Comparison of ENCODE assay signal across 8 cellular contexts in the genomic region with DNA sequence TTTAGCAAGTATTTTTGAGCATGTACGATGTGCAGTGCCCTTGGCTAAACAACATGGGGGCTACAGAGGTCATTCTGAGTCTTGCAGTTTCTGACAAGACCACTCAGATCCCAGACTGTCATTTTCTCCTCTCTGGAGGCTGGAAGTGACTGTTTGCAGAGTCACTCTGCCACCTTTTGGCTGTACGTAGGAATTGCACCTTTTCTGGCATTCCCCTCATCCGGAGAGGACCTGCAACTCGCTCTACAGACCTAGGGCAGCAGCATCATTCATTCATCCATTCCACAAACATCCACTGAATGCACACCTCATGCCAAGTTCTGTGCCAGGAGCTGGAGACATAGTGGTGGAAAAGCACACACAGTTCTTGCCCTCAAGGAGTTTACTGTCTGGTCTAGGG.
DNase-seq lines count a peak whose midpoint lies in the region; ATAC-seq, FAIRE-seq and TF ChIP-seq lines count a peak whose summit lies in the region.

No MANE protein-coding gene starts in this region.

- H3K36me3 Mint-ChIP-seq in HFFc6 (ENCODE audit: low read depth) = no peaks in the 10 kb centered on the region

- no peak overlapping the region for H3K4me3 Mint-ChIP-seq in HFFc6

- no peaks in the 10 kb centered on the region for H3K4me1 ChIP-seq in pancreas

- H3K27me3 Mint-ChIP-seq in HFFc6 (ENCODE audit: insufficient read depth) = no peaks in the 10 kb centered on the region

- whole genome bisulfite sequencing in pancreas, 2 donors = 7 to 9% methylated on average over 3 to 4 of the region's 4 CpGs

- DNase-seq in SIG-M5 treated with dmso at 0.1 percent for 504 hours (lab: John Stamatoyannopoulos, UW; ENCODE audit: unreplicated experiment) (peak; percentile 12), SIG-M5 (lab: John Stamatoyannopoulos, UW) (no peak), HFFc6 (no peak), NCI-H748 treated with DMSO at 0.1 percent for 48 hours (lab: John Stamatoyannopoulos, UW) (peak; percentile 35), cardiac fibroblast (ENCODE audit: low read depth in 2 of 2) (peak; percentile 1 to 29), pancreas (peak in 3 of 6 donors; percentile 3 to 25 (median 14)), posterior vena cava (ENCODE audit: low spot score) (no peak)

- no peaks in the 10 kb centered on the region for H3K36me3 ChIP-seq in pancreas

- H3K27ac Mint-ChIP-seq in HFFc6 = no peak overlapping the region

- H3K4me3 ChIP-seq in cardiac fibroblast (replicated peaks in 1 of 2; ENCODE audit: low read depth in 2 of 2, low read length in 2 of 2) (no peak overlapping the region), pancreas (no peak overlapping the region)

- no peak for FAIRE-seq in pancreas (lab: Jason Lieb, UNC)

- ATAC-seq in pancreas (peak in 3 of 4 donors; percentile 51 to 79 (median 57)), HG03045 (IDR thresholded peaks at IDR 0.05; ENCODE audit: unreplicated experiment) (no peak)

- H3K27me3 ChIP-seq in pancreas = peaks cover 0 to 9% (median 0%) of the 10 kb centered on the region in 4 donors

- H3K27ac ChIP-seq in pancreas = no peak overlapping the region

- TF ChIP-seq CTCF in HFFc6 (IDR thresholded peaks at IDR 0.05) = peak; percentile 38; the same call in 1 of the 2 replicates
- peak; percentile 36 for TF ChIP-seq CTCF in cardiac fibroblast (IDR thresholded peaks at IDR 0.05; ENCODE audit: low read depth, low read length)
- peak in 2 of 4 donors; percentile 13 to 36 for TF ChIP-seq CTCF in pancreas (IDR thresholded peaks at IDR 0.05)

- peaks cover 5% of the 10 kb centered on the region; the same call in 1 of the 2 replicates for H3K9me3 Mint-ChIP-seq in HFFc6

- intact Hi-C loops in pancreas (cut with DNase I) (no loop called here), posterior vena cava (cut with DNase I) (no loop called here)

- H3K4me1 Mint-ChIP-seq in HFFc6 (ENCODE audit: low read depth) = no peaks in the 10 kb centered on the region

- no peaks in the 10 kb centered on the region for H3K9me3 ChIP-seq in pancreas

Comparison
In these comparisons a context has a peak if more than half of its experiments do, and no peak if none do; other contexts are left out.
1. DNase-seq: peak in SIG-M5 treated with dmso at 0.1 percent for 504 hours (single experiment), NCI-H748 treated with DMSO at 0.1 percent for 48 hours (single experiment) and cardiac fibroblast (2 of 2); none in SIG-M5 (single experiment), HFFc6 (single experiment) and posterior vena cava (single experiment).